Comparison of ENCODE assay signal across 7 cellular contexts in genomic region chr17:78883090-78883532, GRCh38. TPM values are rescaled to one million over a fixed set of nuclear protein-coding genes. Genes with fewer than 3 reads are reported as not detected.
DNase-seq lines count a peak whose midpoint lies in the region; ATAC-seq lines count a peak whose summit lies in the region.

No MANE protein-coding gene starts in this region.

- no peaks in the 10 kb centered on the region for H3K9me3 Mint-ChIP-seq in stimulated activated memory B cell treated with anti-CD40 and anti-IgM and Interleukin-4, amounts not matched to agents 10 μg/mL and 1 μg/mL and 100 μg/mL, for 72 hours

- H3K27ac Mint-ChIP-seq in stimulated activated memory B cell treated with anti-CD40 and anti-IgM and Interleukin-4, amounts not matched to agents 10 μg/mL and 1 μg/mL and 100 μg/mL, for 72 hours: peak overlapping the region; percentile 77

- DNase-seq in LHCN-M2 (ENCODE audit: low read depth): peak; percentile 91
- DNase-seq in astrocyte of the hippocampus (ENCODE audit: low read depth, low spot score): peak; percentile 83
- DNase-seq in iris pigment epithelial cell (ENCODE audit: low read depth): peak; percentile 74
- DNase-seq in HuH-7.5 (ENCODE audit: low spot score): no peak
- DNase-seq in NCI-H526 treated with DMSO at 0.1 percent for 48 hours (lab: John Stamatoyannopoulos, UW): no peak
- no peak for DNase-seq in DMS153 (lab: John Stamatoyannopoulos, UW)

- H3K4me1 Mint-ChIP-seq in stimulated activated memory B cell treated with anti-CD40 and anti-IgM and Interleukin-4, amounts not matched to agents 10 μg/mL and 1 μg/mL and 100 μg/mL, for 72 hours: peaks cover 35% of the 10 kb centered on the region

- peak; percentile 49 for ATAC-seq in stimulated activated memory B cell treated with anti-CD40 and anti-IgM and Interleukin-4, amounts not matched to agents 10 μg/mL and 1 μg/mL and 100 μg/mL, for 72 hours

- peak overlapping the region; percentile 50 for H3K4me3 Mint-ChIP-seq in stimulated activated memory B cell treated with anti-CD40 and anti-IgM and Interleukin-4, amounts not matched to agents 10 μg/mL and 1 μg/mL and 100 μg/mL, for 72 hours

- peaks cover 38% of the 10 kb centered on the region for H3K27me3 Mint-ChIP-seq in stimulated activated memory B cell treated with anti-CD40 and anti-IgM and Interleukin-4, amounts not matched to agents 10 μg/mL and 1 μg/mL and 100 μg/mL, for 72 hours

- no peaks in the 10 kb centered on the region for H3K36me3 Mint-ChIP-seq in stimulated activated memory B cell treated with anti-CD40 and anti-IgM and Interleukin-4, amounts not matched to agents 10 μg/mL and 1 μg/mL and 100 μg/mL, for 72 hours

RNA-seq across cellular contexts. Expression of gene CEP295NL, which starts 19.9 kb away (rescaled TPM):
- 0.17 and 0.32 TPM in 2 replicates for total RNA-seq in LHCN-M2 (2014; rRNA removed)
- 0.24 TPM for polyA plus RNA-seq in LHCN-M2 (2012)

RNA-seq across cellular contexts. Expression of gene TIMP2, which starts 42.1 kb away (rescaled TPM):
- 94.7 and 127 TPM in 2 replicates for total RNA-seq in LHCN-M2 (2014; rRNA removed)
- polyA plus RNA-seq in LHCN-M2 (2012): 273 TPM

RNA-seq across cellular contexts. Expression of gene USP36, which starts 42.5 kb away (rescaled TPM):
- 21.4 and 21.6 TPM in 2 replicates for total RNA-seq in LHCN-M2 (2014; rRNA removed)
- 18.9 TPM for polyA plus RNA-seq in LHCN-M2 (2012)

Comparison
In these comparisons a context has a peak if more than half of its experiments do, and no peak if none do; other contexts are left out.
1. DNase-seq: peak in LHCN-M2 (single experiment), astrocyte of the hippocampus (single experiment) and iris pigment epithelial cell (single experiment); none in HuH-7.5 (single experiment), NCI-H526 treated with DMSO at 0.1 percent for 48 hours (single experiment) and DMS153 (single experiment).